In genomic region chr16:54135361-54136275, GRCh38 we compare ENCODE assay signal across 1 cellular context.
TF ChIP-seq lines count a peak whose summit lies in the region.

No MANE protein-coding gene starts in this region.

TF ChIP-seq in SK-N-SH, 30 proteins besides CTCF, POLR2A, EP300 and RAD21 (continued from another document):
- TF ChIP-seq REST (IDR thresholded peaks at IDR 0.05; ENCODE audit: low read depth, low read length) (no peak), RXRA (IDR thresholded peaks at IDR 0.05; ENCODE audit: borderline replicate concordance, low read depth) (peak; percentile 44; the same call in 1 of the 2 replicates), SMC3 (IDR thresholded peaks at IDR 0.05; ENCODE audit: low read depth, low read length) (no peak), GATA2 (CRISPR knock-in tag; IDR thresholded peaks at IDR 0.05) (no peak), EZH2phosphoT487 (IDR thresholded peaks at IDR 0.05; ENCODE audit: borderline replicate concordance, low read depth) (no peak), FOSL2 (IDR thresholded peaks at IDR 0.05; ENCODE audit: borderline replicate concordance, low read depth) (peak; percentile 62; the same call in 1 of the 2 replicates), JUND (IDR thresholded peaks at IDR 0.05) (0 out of 2 replicates have a peak, but pooled peaks have one; percentile 52), USF1 (IDR thresholded peaks at IDR 0.05; ENCODE audit: borderline replicate concordance, low read depth) (no peak), GABPA (IDR thresholded peaks at IDR 0.05; ENCODE audit: low read depth) (no peak), NFIC (IDR thresholded peaks at IDR 0.05; ENCODE audit: borderline replicate concordance) (no peak), IRF3 (IDR thresholded peaks at IDR 0.05; ENCODE audit: low read depth, low read length) (no peak)
- TF ChIP-seq, protein P1, sequence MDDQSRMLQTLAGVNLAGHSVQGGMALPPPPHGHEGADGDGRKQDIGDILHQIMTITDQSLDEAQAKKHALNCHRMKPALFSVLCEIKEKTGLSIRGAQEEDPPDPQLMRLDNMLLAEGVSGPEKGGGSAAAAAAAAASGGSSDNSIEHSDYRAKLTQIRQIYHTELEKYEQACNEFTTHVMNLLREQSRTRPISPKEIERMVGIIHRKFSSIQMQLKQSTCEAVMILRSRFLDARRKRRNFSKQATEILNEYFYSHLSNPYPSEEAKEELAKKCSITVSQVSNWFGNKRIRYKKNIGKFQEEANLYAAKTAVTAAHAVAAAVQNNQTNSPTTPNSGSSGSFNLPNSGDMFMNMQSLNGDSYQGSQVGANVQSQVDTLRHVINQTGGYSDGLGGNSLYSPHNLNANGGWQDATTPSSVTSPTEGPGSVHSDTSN (IDR thresholded peaks at IDR 0.05), result no peak
